In genomic region chr15:51128701-51129100, GRCh38 we compare ENCODE assay signal across 35 cellular contexts. TPM values are rescaled to one million over a fixed set of nuclear protein-coding genes. Genes with fewer than 3 reads are reported as not detected.
"Had no signal": no experiment of that assay in that cellular context is flagged by ENCODE, and none has a peak within 500 bp of the region (broad histone marks: within the 10 kb centered on the region; RNA-seq: fewer than 3 reads in every experiment).

No MANE protein-coding gene starts in this region.

- H3K4me1 Mint-ChIP-seq: naive thymus-derived CD8-positive, alpha-beta T cell; neural crest cell; stimulated activated naive B cell treated with anti-CD40 and anti-IgM and Interleukin-4, amounts not matched to agents 10 μg/mL and 1 μg/mL and 100 μg/mL, for 72 hours had no signal

- H3K36me3 ChIP-seq: breast epithelium, esophagus muscularis mucosa, gastroesophageal sphincter, left lung, lower lobe of right lung, pancreas, prostate gland, stomach, thyroid gland, upper lobe of right lung had no signal

- H3K4me3 Mint-ChIP-seq: activated CD4-positive, alpha-beta memory T cell treated with anti-CD3 and anti-CD28 coated beads, Interleukin-2, amount 10 ng/mL, durations not matched to agents 7 days and 5 days; activated CD4-positive, alpha-beta T cell treated with anti-CD3 and anti-CD28 coated beads, Interleukin-2, amount 10 ng/mL, durations not matched to agents 7 days and 5 days; activated naive CD4-positive, alpha-beta T cell treated with anti-CD3 and anti-CD28 coated beads, Interleukin-2, amount 10 ng/mL, durations not matched to agents 7 days and 5 days; activated naive CD8-positive, alpha-beta T cell treated with anti-CD3 and anti-CD28 coated beads, Interleukin-2, amount 10 ng/mL, durations not matched to agents 7 days and 5 days; activated T-cell treated with anti-CD3 and anti-CD28 coated beads, Interleukin-2, amount 50 U/mL, for 24 hours; dendritic cell treated with granulocyte-macrophage colony-stimulating factor and Interleukin-4, amounts not matched to agents 40 ng/mL and 50 ng/mL, for 4 days; naive thymus-derived CD8-positive, alpha-beta T cell; neural crest cell; stimulated activated naive B cell treated with anti-CD40 and anti-IgM and Interleukin-4, amounts not matched to agents 10 μg/mL and 1 μg/mL and 100 μg/mL, for 72 hours; T-helper 1 cell treated with Interleukin-12 subunit alpha and Interleukin-12 subunit beta and Interleukin-4 antibody, amounts not matched to agents 30 μg/mL and 1 μg/mL, for 36 hours had no signal

- H3K27me3 ChIP-seq: breast epithelium, esophagus muscularis mucosa, gastroesophageal sphincter, pancreas, stomach, thyroid gland, upper lobe of right lung had no signal

- H3K27ac ChIP-seq: breast epithelium, esophagus muscularis mucosa, gastroesophageal sphincter, left lung, lower lobe of right lung, pancreas, prostate gland, stomach, thyroid gland, upper lobe of right lung had no signal

- FAIRE-seq: kidney, pancreas, TTC549 had no signal

- H3K4me1 ChIP-seq: breast epithelium, lower lobe of right lung, pancreas, prostate gland, thyroid gland had no signal

- DNase-seq: activated CD4-positive, alpha-beta memory T cell treated with anti-CD3 and anti-CD28 coated beads, Interleukin-2, amount 10 ng/mL, durations not matched to agents 7 days and 5 days; activated CD4-positive, alpha-beta T cell treated with anti-CD3 and anti-CD28 coated beads for 1 hour; activated CD4-positive, alpha-beta T cell treated with anti-CD3 and anti-CD28 coated beads, Interleukin-2, amount 10 ng/mL, durations not matched to agents 7 days and 5 days; activated CD8-positive, alpha-beta memory T cell treated with anti-CD3 and anti-CD28 coated beads, Interleukin-2, amount 50 U/mL, for 48 hours; activated gamma-delta T cell; activated naive CD4-positive, alpha-beta T cell treated with anti-CD3 and anti-CD28 coated beads, Interleukin-2, amount 10 ng/mL, durations not matched to agents 7 days and 5 days; activated naive CD8-positive, alpha-beta T cell treated with anti-CD3 and anti-CD28 coated beads, Interleukin-2, amount 10 ng/mL, durations not matched to agents 7 days and 5 days; activated T-cell treated with anti-CD3 and anti-CD28 coated beads, Interleukin-2, amount 50 U/mL, for 24 hours; amniotic stem cell; central memory CD4-positive, alpha-beta T cell; hippocampal formation; kidney; left lung; lower lobe of right lung; mesenchymal stem cell; naive thymus-derived CD8-positive, alpha-beta T cell; nucleus accumbens; pancreas; retina; stimulated activated CD4-positive, alpha-beta T cell treated with anti-CD3 and anti-CD28 coated beads, Interleukin-1b, Interleukin-23, amount 100 ng/mL, for 48 hours; stimulated activated CD4-positive, alpha-beta T cell treated with anti-CD3 and anti-CD28 coated beads, Interleukin-4, amount 100 ng/mL, for 4 hours; stimulated activated naive B cell treated with anti-CD40 and anti-IgM and Interleukin-4, amounts not matched to agents 10 μg/mL and 1 μg/mL and 100 μg/mL, for 72 hours; stomach; T-helper 9 cell; thyroid gland; upper lobe of right lung had no signal

- H3K4me2 ChIP-seq: smooth muscle cell had no signal

- H3K36me3 Mint-ChIP-seq: activated naive CD4-positive, alpha-beta T cell treated with anti-CD3 and anti-CD28 coated beads, Interleukin-2, amount 10 ng/mL, durations not matched to agents 7 days and 5 days; activated naive CD8-positive, alpha-beta T cell treated with anti-CD3 and anti-CD28 coated beads, Interleukin-2, amount 10 ng/mL, durations not matched to agents 7 days and 5 days; naive thymus-derived CD8-positive, alpha-beta T cell; stimulated activated naive B cell treated with anti-CD40 and anti-IgM and Interleukin-4, amounts not matched to agents 10 μg/mL and 1 μg/mL and 100 μg/mL, for 72 hours had no signal

- H3K27ac Mint-ChIP-seq: activated CD4-positive, alpha-beta memory T cell treated with anti-CD3 and anti-CD28 coated beads, Interleukin-2, amount 10 ng/mL, durations not matched to agents 7 days and 5 days; activated CD4-positive, alpha-beta T cell treated with anti-CD3 and anti-CD28 coated beads, Interleukin-2, amount 10 ng/mL, durations not matched to agents 7 days and 5 days; activated naive CD4-positive, alpha-beta T cell treated with anti-CD3 and anti-CD28 coated beads, Interleukin-2, amount 10 ng/mL, durations not matched to agents 7 days and 5 days; activated naive CD8-positive, alpha-beta T cell treated with anti-CD3 and anti-CD28 coated beads, Interleukin-2, amount 10 ng/mL, durations not matched to agents 7 days and 5 days; activated T-cell treated with anti-CD3 and anti-CD28 coated beads, Interleukin-2, amount 50 U/mL, for 24 hours; dendritic cell treated with granulocyte-macrophage colony-stimulating factor and Interleukin-4, amounts not matched to agents 40 ng/mL and 50 ng/mL, for 4 days; naive thymus-derived CD8-positive, alpha-beta T cell; stimulated activated naive B cell treated with anti-CD40 and anti-IgM and Interleukin-4, amounts not matched to agents 10 μg/mL and 1 μg/mL and 100 μg/mL, for 72 hours; T-helper 1 cell treated with Interleukin-12 subunit alpha and Interleukin-12 subunit beta and Interleukin-4 antibody, amounts not matched to agents 30 μg/mL and 1 μg/mL, for 36 hours had no signal

- H3K9me3 Mint-ChIP-seq: activated CD4-positive, alpha-beta memory T cell treated with anti-CD3 and anti-CD28 coated beads, Interleukin-2, amount 10 ng/mL, durations not matched to agents 7 days and 5 days; activated CD4-positive, alpha-beta T cell treated with anti-CD3 and anti-CD28 coated beads, Interleukin-2, amount 10 ng/mL, durations not matched to agents 7 days and 5 days; activated naive CD4-positive, alpha-beta T cell treated with anti-CD3 and anti-CD28 coated beads, Interleukin-2, amount 10 ng/mL, durations not matched to agents 7 days and 5 days; activated naive CD8-positive, alpha-beta T cell treated with anti-CD3 and anti-CD28 coated beads, Interleukin-2, amount 10 ng/mL, durations not matched to agents 7 days and 5 days; activated T-cell treated with anti-CD3 and anti-CD28 coated beads, Interleukin-2, amount 50 U/mL, for 24 hours; T-helper 1 cell treated with Interleukin-12 subunit alpha and Interleukin-12 subunit beta and Interleukin-4 antibody, amounts not matched to agents 30 μg/mL and 1 μg/mL, for 36 hours had no signal

- H3K4me3 ChIP-seq: breast epithelium, esophagus muscularis mucosa, gastroesophageal sphincter, left lung, lower lobe of right lung, pancreas, prostate gland, smooth muscle cell, stomach, thyroid gland, upper lobe of right lung had no signal

- H3K9me3 ChIP-seq: breast epithelium, esophagus muscularis mucosa, gastroesophageal sphincter, left lung, lower lobe of right lung, pancreas, prostate gland, stomach, thyroid gland, upper lobe of right lung had no signal

RNA-seq across cellular contexts. Expression of gene TNFAIP8L3, which starts 34.0 kb away (rescaled TPM):
- total RNA-seq: activated CD4-positive, alpha-beta T cell treated with anti-CD3 and anti-CD28 coated beads, Interleukin-2, amount 10 ng/mL, durations not matched to agents 7 days and 5 days; naive thymus-derived CD8-positive, alpha-beta T cell; neural crest cell; smooth muscle cell had no signal
